In the genomic region with DNA sequence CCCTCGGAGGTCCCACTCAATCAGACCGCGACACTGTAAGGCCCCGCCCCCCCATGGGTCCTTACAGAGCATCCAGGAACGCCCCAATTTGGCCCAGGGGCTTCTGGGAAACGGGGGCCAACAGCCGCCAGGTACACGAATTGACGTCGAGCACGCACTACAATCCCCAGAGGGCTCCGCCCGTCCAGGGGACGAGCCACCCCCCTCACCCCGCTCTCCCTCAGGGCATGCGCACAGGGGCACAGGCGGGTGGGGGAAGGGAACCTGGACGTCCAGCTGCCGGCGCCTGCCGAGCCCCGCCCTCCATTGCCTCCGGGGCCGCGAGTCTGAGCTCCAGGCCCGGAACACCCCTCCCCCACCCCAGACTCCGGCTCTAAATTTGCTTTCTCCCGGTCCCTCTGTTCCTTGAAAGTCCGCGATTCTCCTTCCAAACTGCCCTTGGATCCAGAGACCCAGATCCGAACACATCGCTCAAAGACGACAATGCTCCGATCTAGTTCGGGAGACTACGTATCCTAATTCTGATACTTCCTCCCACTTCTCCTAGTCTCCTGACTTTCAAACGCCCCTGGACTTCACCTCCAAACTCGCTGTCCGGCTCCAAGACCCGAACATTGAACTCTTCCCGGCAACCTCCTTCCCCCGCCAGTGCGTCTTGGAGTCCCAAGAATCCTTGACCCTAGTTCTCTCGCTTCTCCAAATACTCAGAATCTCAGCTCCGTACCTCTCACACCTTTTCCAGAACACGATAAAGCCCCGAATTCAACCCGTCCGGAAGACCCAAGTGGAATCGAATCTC, we compare ENCODE assay signal across 8 cellular contexts. TPM values are rescaled to one million over a fixed set of nuclear protein-coding genes. Genes with fewer than 3 reads are reported as not detected.
DNase-seq lines count a peak whose midpoint lies in the region; ATAC-seq, FAIRE-seq and TF ChIP-seq lines count a peak whose summit lies in the region.

No MANE protein-coding gene starts in this region.

- no peaks in the 10 kb centered on the region for H3K27me3 ChIP-seq in ACC112 (ENCODE audit: insufficient read depth, low read length)
- no peaks in the 10 kb centered on the region for H3K27me3 ChIP-seq in WERI-Rb-1 (ENCODE audit: insufficient read depth, low read depth, severe bottlenecking)
- H3K27me3 ChIP-seq in mammary epithelial cell (ENCODE audit: insufficient read depth, low read length) = no peaks in the 10 kb centered on the region
- no peaks in the 10 kb centered on the region for H3K27me3 ChIP-seq in small intestine (ENCODE audit: control insufficient read depth in 2 of 2, insufficient read depth in 2 of 2, low read length in 2 of 2)

- CTCF ChIA-PET in mammary epithelial cell (lab: Charles Lee; ENCODE audit: low non-redundant PET) = interaction anchor here (0.6 kb wide), 1 partner anchor 18 kb away, joined by 14 read pairs; no protein-coding TSS in a partner anchor

- H3K4me3 ChIP-seq in ACC112 (ENCODE audit: low read depth, low read length) (peak overlapping the region; percentile 90), WERI-Rb-1 (ENCODE audit: low read depth, low read length) (peak overlapping the region; percentile 99), mammary epithelial cell (replicated peaks in 1 of 3; ENCODE audit: insufficient read depth in 1 of 3, low read depth in 2 of 3, low read length in 3 of 3) (peak overlapping the region; percentile 92 to 100 (median 95)), small intestine (ENCODE audit: low read depth in 1 of 2, low read length in 2 of 2) (peak overlapping the region; percentile 85 to 94)

- peak overlapping the region; percentile 100 for H3K9ac ChIP-seq in mammary epithelial cell (ENCODE audit: insufficient read depth, low read length)

- dilution Hi-C loops in mammary epithelial cell (cut with HindIII; ENCODE audit: low sequenced_read_pairs) = no loop called here

- FAIRE-seq in small intestine (lab: Jason Lieb, UNC) = no peak

- H3K79me2 ChIP-seq in ACC112 (ENCODE audit: control insufficient read depth, insufficient read depth, low read length, unreplicated experiment) (peaks cover 32% of the 10 kb centered on the region), mammary epithelial cell (ENCODE audit: insufficient read depth, low read length) (peaks cover 40% of the 10 kb centered on the region)

- WGBS in mammary epithelial cell (ENCODE audit: low coverage, missing lambda C conversion rate) = 2% methylated on average over 34 of the region's 50 CpGs
- WGBS in small intestine, 3 donors = 0 to 1% (median 1%) methylated on average over 41 to 50 of the region's 50 CpGs

- intact Hi-C loops in mammary epithelial cell (cut with micrococcal nuclease) = loop anchor here (1.0 to 5.0 kb wide), 4 partner anchors 9 to 136 kb away; no protein-coding TSS in a partner anchor

- no peak for TF ChIP-seq CTCF in WERI-Rb-1 (IDR thresholded peaks at IDR 0.05; ENCODE audit: low read depth, low read length)
- TF ChIP-seq CTCF in mammary epithelial cell (conservative IDR thresholded peaks at IDR 0.05 in 1 of 2, IDR thresholded peaks at IDR 0.05 in 1 of 2; ENCODE audit: extremely low read depth in 1 of 2, insufficient read depth in 1 of 2, low read depth in 1 of 2, low read length in 2 of 2) = no peak

- H4K20me1 ChIP-seq in mammary epithelial cell (ENCODE audit: insufficient read depth, low read length) = no peaks in the 10 kb centered on the region

- H3K4me1 ChIP-seq in ACC112 (ENCODE audit: control insufficient read depth, insufficient read depth, low read length, unreplicated experiment) (peaks cover 16% of the 10 kb centered on the region), mammary epithelial cell (ENCODE audit: insufficient read depth, low read length) (peaks cover 36% of the 10 kb centered on the region), small intestine (ENCODE audit: control insufficient read depth in 2 of 2, insufficient read depth in 1 of 2, low read depth in 1 of 2, low read length in 1 of 2) (peaks cover 0 to 3% of the 10 kb centered on the region in 2 donors)

- peak; percentile 69 for ATAC-seq in GM18868 (IDR thresholded peaks at IDR 0.05; ENCODE audit: unreplicated experiment)
- peak; percentile 74 for ATAC-seq in HG03135 (IDR thresholded peaks at IDR 0.05; ENCODE audit: unreplicated experiment)

- peak overlapping the region; percentile 7 for H2AFZ ChIP-seq in ACC112 (ENCODE audit: low read length, unreplicated experiment)
- peak overlapping the region; percentile 96 for H2AFZ ChIP-seq in mammary epithelial cell (ENCODE audit: low read depth, low read length)

- no peaks in the 10 kb centered on the region for H3K9me3 ChIP-seq in WERI-Rb-1 (ENCODE audit: severe bottlenecking)
- no peaks in the 10 kb centered on the region for H3K9me3 ChIP-seq in mammary epithelial cell (replicated peaks; ENCODE audit: insufficient read depth, low read length)
- no peaks in the 10 kb centered on the region for H3K9me3 ChIP-seq in small intestine (ENCODE audit: control insufficient read depth, low read depth)

- in situ Hi-C loops in mammary epithelial cell (cut with MboI; ENCODE audit: low sequenced_read_pairs in 2 of 2) = no loop called here

- DNase-seq in NCI-H2196 treated with DMSO at 0.1 percent for 48 hours (lab: John Stamatoyannopoulos, UW; ENCODE audit: unreplicated experiment) (peak; percentile 99), WERI-Rb-1 (peak; percentile 99), mammary epithelial cell (peak; percentile 99), iPS-NIHi11 (ENCODE audit: low spot score) (peak; percentile 93), small intestine (peak; percentile 100)

- BruUV-seq in mammary epithelial cell (replicated peaks; lab: Mats Ljungman, UMichigan) = TSS peak; percentile 90

- H3K36me3 ChIP-seq in ACC112 (ENCODE audit: insufficient read depth, low read length) = 0 out of 2 replicates have a peak, but pooled peaks cover 8% of the 10 kb centered on the region
- H3K36me3 ChIP-seq in WERI-Rb-1 = peaks cover 16% of the 10 kb centered on the region
- H3K36me3 ChIP-seq in mammary epithelial cell (ENCODE audit: insufficient read depth, low read length) = peaks cover 14% of the 10 kb centered on the region
- H3K36me3 ChIP-seq in small intestine (ENCODE audit: control insufficient read depth in 2 of 2, insufficient read depth in 2 of 2, low read length in 2 of 2) = peaks cover 5 to 7% of the 10 kb centered on the region in 2 donors

- H3K27ac ChIP-seq in ACC112 (ENCODE audit: low read depth, low read length) (peak overlapping the region; percentile 80), WERI-Rb-1 (peak overlapping the region; percentile 93), mammary epithelial cell (ENCODE audit: insufficient read depth, low read depth, low read length) (peak overlapping the region; percentile 95), small intestine (ENCODE audit: low read depth in 1 of 2, low read length in 1 of 2) (peak overlapping the region; percentile 86 to 99)

- peak overlapping the region; percentile 54 for H3K4me2 ChIP-seq in mammary epithelial cell (ENCODE audit: insufficient read depth, low read depth, low read length)

RNA-seq across cellular contexts. Expression of a gene that starts 0.8 kb away (rescaled TPM):
- total RNA-seq in mammary epithelial cell = 10 to 100 TPM; 34.3 to 35.8 TPM
- polyA plus RNA-seq in mammary epithelial cell (19.3 TPM), small intestine (10 to 100 TPM; 21.3 to 31.3 (median 28.6) TPM)
- 32.7 TPM for polyA minus RNA-seq in mammary epithelial cell

RNA-seq across cellular contexts. Expression of a gene that starts 17.5 kb away (rescaled TPM):
- total RNA-seq in mammary epithelial cell = 10 to 100 TPM; 20.6 to 25.8 TPM
- polyA plus RNA-seq in mammary epithelial cell = 29.4 TPM
- polyA minus RNA-seq in mammary epithelial cell = 16.0 TPM
- polyA plus RNA-seq in small intestine = 10 to 100 TPM; 15.7 to 29.7 (median 29.5) TPM

RNA-seq across cellular contexts. Expression of a gene that starts 22.2 kb away (rescaled TPM):
- 10 to 100 TPM; 57.6 to 92.5 TPM for total RNA-seq in mammary epithelial cell
- 88.3 TPM for polyA plus RNA-seq in mammary epithelial cell
- 52.5 TPM for polyA minus RNA-seq in mammary epithelial cell
- polyA plus RNA-seq in small intestine = 100 to 1,000 TPM; 197 to 206 (median 205) TPM

RNA-seq across cellular contexts. Expression of a gene that starts 23.5 kb away (rescaled TPM):
- under 1 TPM; 0.16 to 0.50 TPM for total RNA-seq in mammary epithelial cell
- polyA plus RNA-seq in mammary epithelial cell (0.29 TPM), small intestine (1 to 10 TPM in 2 of 3 donors, not detected in 1; 1.1 to 1.8 TPM)
- not detected for polyA minus RNA-seq in mammary epithelial cell

RNA-seq across cellular contexts. Expression of a gene that starts 30.2 kb away (rescaled TPM):
- total RNA-seq in mammary epithelial cell = 1 to 10 TPM; 1.7 to 2.3 TPM
- polyA plus RNA-seq in mammary epithelial cell (0.42 TPM), small intestine (1 to 10 TPM in 1 of 3 donors, under 1 TPM in 2; 0.45 to 1.9 (median 0.81) TPM)
- 0.10 TPM for polyA minus RNA-seq in mammary epithelial cell

Comparison
In these comparisons a context has a peak if more than half of its experiments do, and no peak if none do; other contexts are left out.
1. Peak in every context shown above with its lines: DNase-seq, ATAC-seq, H3K4me3 ChIP-seq and H3K27ac ChIP-seq.